Comparison of ENCODE assay signal across 9 cellular contexts in genomic region chr3:15205482-15205933, GRCh38. TPM values are rescaled to one million over a fixed set of nuclear protein-coding genes. Genes with fewer than 3 reads are reported as not detected.
A peak's percentile ranks its signal among the peaks of the same experiment; 100 is the strongest.
DNase-seq lines count a peak whose midpoint lies in the region; ATAC-seq and TF ChIP-seq lines count a peak whose summit lies in the region.
"Had no signal": no experiment of that assay in that cellular context is flagged by ENCODE, and none has a peak within 500 bp of the region (broad histone marks: within the 10 kb centered on the region; RNA-seq: fewer than 3 reads in every experiment).

No MANE protein-coding gene starts in this region.

- no peaks in the 10 kb centered on the region for H3K9me3 Mint-ChIP-seq in CD4-positive, alpha-beta memory T cell

- peaks cover 22% of the 10 kb centered on the region for H4K20me1 ChIP-seq in PC-9 (ENCODE audit: insufficient read depth)

- intact Hi-C loops in CD4-positive, alpha-beta memory T cell (cut with micrococcal nuclease): loop anchor here (5.0 kb wide), 3 partner anchors 37 to 1062 kb away; partner anchors contain the start of gene OXNAD1
- intact Hi-C loops in PC-9 (cut with micrococcal nuclease; ENCODE audit: unreplicated experiment) (loop anchor here (5.0 to 10.0 kb wide), 4 partner anchors 98 to 1339 kb away; no protein-coding TSS in a partner anchor), ovary (cut with DNase I) (loop anchor here in 2 of 4 donors (5.0 to 10.0 kb wide), 3 partner anchors 177 to 359 kb away; no protein-coding TSS in a partner anchor)

- H3K36me3 Mint-ChIP-seq in CD4-positive, alpha-beta memory T cell: peaks cover 3 to 13% of the 10 kb centered on the region in 2 donors

- no peak for ATAC-seq in GM18861 (IDR thresholded peaks at IDR 0.05; ENCODE audit: unreplicated experiment)
- no peak for ATAC-seq in HG03139 (IDR thresholded peaks at IDR 0.05; ENCODE audit: unreplicated experiment)

- TF ChIP-seq EP300 in ovary (IDR thresholded peaks at IDR 0.05): no peak

- peak overlapping the region; percentile 93 for H3K4me2 ChIP-seq in PC-9

- no peaks in the 10 kb centered on the region for H3K27me3 Mint-ChIP-seq in CD4-positive, alpha-beta memory T cell

- H3K4me3 Mint-ChIP-seq in CD4-positive, alpha-beta memory T cell: peak overlapping the region; percentile 85 to 93 (median 91)

- WGBS in ovary, 3 donors: 1 to 5% (median 4%) methylated on average over 3 of the region's 3 CpGs

- POLR2A ChIA-PET in CD4-positive, alpha-beta memory T cell (lab: Charles Lee; ENCODE audit: partially characterized antibody): interaction anchor here (0.5 to 2.5 kb wide), 42 partner anchors 9 to 1081 kb away, joined by 3 to 16 read pairs (median 5); partner anchors contain the start of genes BTD, CCDC174, DPH3 and HACL1
- POLR2A ChIA-PET in PC-9 (lab: Charles Lee; ENCODE audit: unreplicated experiment): interaction anchor here (0.6 to 0.7 kb wide), 6 partner anchors 95 to 971 kb away, joined by 3 to 6 read pairs (median 4); partner anchors contain the start of gene CCDC174

- TSS peak; percentile 95 for BruUV-seq in PC-9 (replicated peaks; lab: Mats Ljungman, UMichigan)

- H3F3A ChIP-seq in PC-9 (ENCODE audit: insufficient read depth, low read depth): peaks cover 17% of the 10 kb centered on the region; the same call in 1 of the 2 replicates

- TF ChIP-seq POLR2A in ovary (IDR thresholded peaks at IDR 0.05): no peak

- H3K27ac ChIP-seq in CD4-positive, alpha-beta memory T cell (ENCODE audit: low read depth, low read length): peak overlapping the region; percentile 88
- H3K27ac ChIP-seq in PC-9 (peak overlapping the region; percentile 1; the same call in 1 of the 2 replicates), ovary (peak overlapping the region; percentile 92 to 95)

- peak overlapping the region; percentile 60 to 83 for H3K4me3 ChIP-seq in CD4-positive, alpha-beta memory T cell (ENCODE audit: low read length in 2 of 2)
- H3K4me3 ChIP-seq in PC-9: peak overlapping the region; percentile 98
- H3K4me3 ChIP-seq in epithelial cell of esophagus (ENCODE audit: low read length): peak overlapping the region; percentile 58
- H3K4me3 ChIP-seq in ovary: peak overlapping the region; percentile 52

- H3K4me1 Mint-ChIP-seq in CD4-positive, alpha-beta memory T cell: peaks cover 16 to 40% (median 26%) of the 10 kb centered on the region in 4 donors

- H3K9me2 ChIP-seq in PC-9 (ENCODE audit: insufficient read depth): no peaks in the 10 kb centered on the region

- no peaks in the 10 kb centered on the region for H3K36me3 ChIP-seq in CD4-positive, alpha-beta memory T cell (ENCODE audit: insufficient read depth, low read length)
- H3K36me3 ChIP-seq in PC-9 (ENCODE audit: low read depth) (0 out of 2 replicates have a peak, but pooled peaks cover 4% of the 10 kb centered on the region), ovary (no peaks in the 10 kb centered on the region)

- peak overlapping the region; percentile 91 for H2AFZ ChIP-seq in PC-9

- H3K79me2 ChIP-seq in PC-9 (ENCODE audit: low read depth): peaks cover 40% of the 10 kb centered on the region

- H3K9me3 ChIP-seq in CD4-positive, alpha-beta memory T cell (ENCODE audit: control insufficient read depth in 1 of 2, low read length in 2 of 2): no peaks in the 10 kb centered on the region
- H3K9me3 ChIP-seq in PC-9 (ENCODE audit: insufficient read depth, low read depth): no peaks in the 10 kb centered on the region
- H3K9me3 ChIP-seq in ovary: no peaks in the 10 kb centered on the region

- peaks cover 42% of the 10 kb centered on the region for H3K4me1 ChIP-seq in CD4-positive, alpha-beta memory T cell (ENCODE audit: insufficient read depth, low read length)
- H3K4me1 ChIP-seq in PC-9 (replicated peaks; ENCODE audit: insufficient read depth): peaks cover 19% of the 10 kb centered on the region
- H3K4me1 ChIP-seq in ovary (ENCODE audit: insufficient read depth): peaks cover 2% of the 10 kb centered on the region

- CTCF ChIA-PET in CD4-positive, alpha-beta memory T cell (lab: Charles Lee; ENCODE audit: partially characterized antibody): interaction anchor here (1.0 to 8.6 kb wide), 10 partner anchors 9 to 975 kb away, joined by 3 to 135 read pairs (median 6); partner anchors contain the start of genes BTD, HACL1 and SH3BP5
- CTCF ChIA-PET in PC-9 (lab: Charles Lee): interaction anchor here (0.5 kb wide), 1 partner anchor 199 kb away, joined by 3 read pairs; no protein-coding TSS in a partner anchor

- no peak for TF ChIP-seq CTCF in PC-9 (conservative IDR thresholded peaks at IDR 0.05)
- TF ChIP-seq CTCF in epithelial cell of esophagus (IDR thresholded peaks at IDR 0.05; ENCODE audit: insufficient read depth, low read depth, low read length, missing control alignments): no peak
- TF ChIP-seq CTCF in ovary (IDR thresholded peaks at IDR 0.05): no peak

- DNase-seq in CD4-positive, alpha-beta memory T cell: no peak
- DNase-seq in PC-9 (no peak), epithelial cell of esophagus (ENCODE audit: low read depth) (no peak), ovary (no peak), SKM-1 (lab: John Stamatoyannopoulos, UW; ENCODE audit: unreplicated experiment) (no peak)
- no peak for DNase-seq in effector CD8-positive, alpha-beta T cell (lab: John Stamatoyannopoulos, UW)
- DNase-seq: NCI-H2227 treated with DMSO at 0.1 percent for 48 hours had no signal

- H3K27ac Mint-ChIP-seq in CD4-positive, alpha-beta memory T cell: peak overlapping the region; percentile 77 to 97 (median 95)

- no peaks in the 10 kb centered on the region for H3K27me3 ChIP-seq in CD4-positive, alpha-beta memory T cell (ENCODE audit: insufficient read depth, low read length)
- H3K27me3 ChIP-seq in PC-9 (ENCODE audit: insufficient read depth, low read depth): no peaks in the 10 kb centered on the region
- H3K27me3 ChIP-seq in ovary: no peaks in the 10 kb centered on the region

RNA-seq across cellular contexts. Expression of gene CAPN7, which starts 0.5 kb away (rescaled TPM):
- total RNA-seq in CD4-positive, alpha-beta memory T cell: 100 to 1,000 TPM in 1 of 2 experiments, 10 to 100 TPM in 1; 95.5 to 103 TPM
- 10 to 100 TPM; 18.9 to 23.7 TPM for polyA plus RNA-seq in CD4-positive, alpha-beta memory T cell
- 28.5 and 29.5 TPM in 2 replicates for total RNA-seq in PC-9 (2021)
- total RNA-seq in ovary: 10 to 100 TPM; 44.1 to 70.4 (median 54.8) TPM
- 10 to 100 TPM; 20.7 to 32.0 TPM for polyA plus RNA-seq in ovary

Comparison
In these comparisons a context has a peak if more than half of its experiments do, and no peak if none do; other contexts are left out.
1. H3K27ac ChIP-seq: peak in every context shown above with its lines; median percentile 94 in ovary; 88 in CD4-positive, alpha-beta memory T cell; 1 in PC-9.